ENCODE assay signal across 23 cellular contexts in the genomic region with DNA sequence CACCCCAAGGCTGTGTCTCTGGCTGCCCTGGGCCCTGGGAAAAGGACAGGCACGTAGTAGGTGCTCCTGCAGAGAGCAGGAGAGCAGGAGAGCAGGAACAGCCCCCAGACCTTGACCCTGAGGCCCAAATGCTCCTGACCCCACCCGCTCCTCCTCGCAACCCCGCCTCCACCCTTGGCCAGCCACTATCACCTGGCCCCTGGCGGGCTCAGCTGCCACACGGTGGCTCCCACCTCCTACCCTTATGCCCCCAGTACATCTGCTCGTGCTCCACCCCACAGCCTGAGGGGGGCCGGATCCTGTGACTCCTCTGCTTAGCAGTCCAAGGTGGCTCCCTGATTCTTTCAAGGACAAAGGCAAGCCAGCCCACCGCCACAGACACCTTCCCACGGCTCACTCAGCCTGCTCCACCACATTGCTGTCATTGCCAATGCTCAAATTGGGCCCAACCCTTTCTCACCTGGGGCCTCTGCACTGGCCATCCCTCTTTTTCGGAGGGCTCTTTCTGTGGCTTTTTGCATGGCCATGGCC. TPM values are rescaled to one million over a fixed set of nuclear protein-coding genes. Genes with fewer than 3 reads are reported as not detected.
DNase-seq lines count a peak whose midpoint lies in the region; ATAC-seq, FAIRE-seq and TF ChIP-seq lines count a peak whose summit lies in the region.
"Had no signal": no experiment of that assay in that cellular context is flagged by ENCODE, and none has a peak within 500 bp of the region (broad histone marks: within the 10 kb centered on the region; RNA-seq: fewer than 3 reads in every experiment).

No MANE protein-coding gene starts in this region.

- in situ Hi-C loops in K562 (cut with MboI), result no loop called here

- 80% methylated on average over 7 of the region's 11 CpGs for WGBS in K562 (ENCODE audit: insufficient coverage, low coverage, missing lambda C conversion rate)
- no CpG with 5 or more reads among the region's 11 CpGs for WGBS in neuronal stem cell (ENCODE audit: extremely low coverage in 2 of 2, insufficient read length in 2 of 2, insufficient replicate concordance in 1 of 2), 2 donors

- TF ChIP-seq RAD21 in K562 (CRISPR knock-in tag; conservative IDR thresholded peaks at IDR 0.05 in 1 of 2, IDR thresholded peaks at IDR 0.05 in 1 of 2), result no peak

- no peak overlapping the region for H3K4me2 ChIP-seq in K562 (ENCODE audit: insufficient read depth, low read length)
- no peak overlapping the region for H3K4me2 ChIP-seq in neuronal stem cell (ENCODE audit: insufficient read depth, low read length, poor library complexity, severe bottlenecking)

- intact Hi-C loops in A673 (cut with micrococcal nuclease; ENCODE audit: unreplicated experiment), result no loop called here
- intact Hi-C loops in K562 (cut with micrococcal nuclease), result no loop called here

- H2BK120ac ChIP-seq in neuronal stem cell (ENCODE audit: low read depth, low read length), result no peak overlapping the region

- H4K20me1 ChIP-seq in K562 (replicated peaks; ENCODE audit: control insufficient read depth, insufficient read depth, low read length), result no peaks in the 10 kb centered on the region

- CTCF ChIA-PET in A673 (lab: Charles Lee) (no interaction called here), K562 (lab: Yijun Ruan, JAX; ENCODE audit: low intra/inter-chr PET ratio) (no interaction called here)

- no peaks in the 10 kb centered on the region for H3K27me3 ChIP-seq in A673 (replicated peaks; ENCODE audit: insufficient read depth, low read depth, low read length, poor library complexity)
- H3K27me3 ChIP-seq in CD4-positive, CD25-positive, alpha-beta regulatory T cell (ENCODE audit: control insufficient read depth, insufficient read depth, low read length), result no peaks in the 10 kb centered on the region
- no peaks in the 10 kb centered on the region for H3K27me3 ChIP-seq in K562 (ENCODE audit: control insufficient read depth in 2 of 2, insufficient read depth in 2 of 2, low read length in 2 of 2)
- H3K27me3 ChIP-seq in neuronal stem cell (ENCODE audit: control insufficient read depth in 3 of 3, insufficient read depth in 3 of 3, low read depth in 1 of 3, low read length in 3 of 3), result peaks cover 0 to 50% (median 8%) of the 10 kb centered on the region in 3 experiments

- H3K4ac ChIP-seq in neuronal stem cell (ENCODE audit: low read length), result no peak overlapping the region

- no peak for TF ChIP-seq EP300 in K562 (IDR thresholded peaks at IDR 0.05; ENCODE audit: low read length)

- H4K91ac ChIP-seq in neuronal stem cell (ENCODE audit: low read depth, low read length, poor library complexity), result no peak overlapping the region

- H2AK5ac ChIP-seq in neuronal stem cell (ENCODE audit: low read depth, low read length), result peak overlapping the region; percentile 45

- TF ChIP-seq CTCF in A673 (conservative IDR thresholded peaks at IDR 0.05; ENCODE audit: low read depth, low read length), result no peak
- TF ChIP-seq CTCF in K562 (IDR thresholded peaks at IDR 0.05 in 2 of 3, conservative IDR thresholded peaks at IDR 0.05 in 1 of 3; ENCODE audit: insufficient read depth in 2 of 3, low read depth in 1 of 3, low read length in 3 of 3), result no peak

- FAIRE-seq in K562 (lab: Jason Lieb, UNC), result no peak
- FAIRE-seq: endometrium, GM18507, kidney, small intestine had no signal

- no peaks in the 10 kb centered on the region for H3K79me1 ChIP-seq in neuronal stem cell (ENCODE audit: low read depth, low read length)

- H3K18ac ChIP-seq in neuronal stem cell (ENCODE audit: low read length), result no peak overlapping the region

- H4K8ac ChIP-seq in neuronal stem cell (ENCODE audit: low read depth, low read length), result no peak overlapping the region

- H3K27ac Mint-ChIP-seq in CD4-positive, CD25-positive, alpha-beta regulatory T cell, result no peak overlapping the region
- H3K27ac Mint-ChIP-seq: activated CD4-positive, alpha-beta memory T cell treated with anti-CD3 and anti-CD28 coated beads, Interleukin-2, amount 10 ng/mL, durations not matched to agents 7 days and 5 days; progenitor cell of endocrine pancreas; T-helper 2 cell treated with Interferon-gamma antibody and Interleukin-4, amounts not matched to agents 5 μg/mL and 100 μg/mL, for 36 hours had no signal

- peak overlapping the region; percentile 71 for H3K27ac ChIP-seq in A673 (ENCODE audit: low read depth, low read length, poor library complexity, severe bottlenecking)
- no peak overlapping the region for H3K27ac ChIP-seq in CD4-positive, CD25-positive, alpha-beta regulatory T cell (ENCODE audit: insufficient read depth, low read length, poor library complexity, severe bottlenecking)
- no peak overlapping the region for H3K27ac ChIP-seq in K562 (ENCODE audit: extremely low read depth, low read depth, low read length)
- H3K27ac ChIP-seq in neuronal stem cell (replicated peaks; ENCODE audit: low read length), result no peak overlapping the region
- no peak overlapping the region for H3K27ac ChIP-seq in substantia nigra (ENCODE audit: low read depth, low read length, poor library complexity, severe bottlenecking)

- H3K14ac ChIP-seq in neuronal stem cell (ENCODE audit: low read length), result no peak overlapping the region

- H2AFZ ChIP-seq in K562 (ENCODE audit: low read depth, low read length), result no peak overlapping the region
- H2AFZ ChIP-seq in neuronal stem cell (ENCODE audit: low read length), result no peak overlapping the region

- no peaks in the 10 kb centered on the region for H3K36me3 Mint-ChIP-seq in CD4-positive, CD25-positive, alpha-beta regulatory T cell
- H3K36me3 Mint-ChIP-seq: naive thymus-derived CD4-positive, alpha-beta T cell had no signal

- no peaks in the 10 kb centered on the region for H3K27me3 Mint-ChIP-seq in CD4-positive, CD25-positive, alpha-beta regulatory T cell

- TF ChIP-seq POLR2A in K562 (conservative IDR thresholded peaks at IDR 0.05), result no peak

- BruUV-seq in A673 (replicated peaks; lab: Mats Ljungman, UMichigan) (no TSS peak), K562 (replicated peaks; lab: Mats Ljungman, UMichigan) (no TSS peak)

- H3K4me1 Mint-ChIP-seq in CD4-positive, CD25-positive, alpha-beta regulatory T cell, result peaks cover 0 to 22% (median 3%) of the 10 kb centered on the region in 4 donors

- H3K9me3 Mint-ChIP-seq in CD4-positive, CD25-positive, alpha-beta regulatory T cell, result no peaks in the 10 kb centered on the region
- H3K9me3 Mint-ChIP-seq: activated CD4-positive, alpha-beta memory T cell treated with anti-CD3 and anti-CD28 coated beads, Interleukin-2, amount 10 ng/mL, durations not matched to agents 7 days and 5 days; naive thymus-derived CD4-positive, alpha-beta T cell; T-helper 2 cell treated with Interferon-gamma antibody and Interleukin-4, amounts not matched to agents 5 μg/mL and 100 μg/mL, for 36 hours had no signal

- H3K9me3 ChIP-seq in A673 (ENCODE audit: low read depth, low read length, poor library complexity, severe bottlenecking) (no peaks in the 10 kb centered on the region), K562 (replicated peaks; ENCODE audit: control insufficient read depth, insufficient read depth, low read depth, low read length) (no peaks in the 10 kb centered on the region), neuronal stem cell (replicated peaks in 1 of 2; ENCODE audit: control insufficient read depth in 2 of 2, insufficient read depth in 1 of 2, low read depth in 1 of 2, low read length in 2 of 2) (no peaks in the 10 kb centered on the region)
- no peaks in the 10 kb centered on the region for H3K9me3 ChIP-seq in CD4-positive, CD25-positive, alpha-beta regulatory T cell (ENCODE audit: control insufficient read depth in 2 of 2, low read length in 2 of 2)

- H3K4me3 Mint-ChIP-seq in CD4-positive, CD25-positive, alpha-beta regulatory T cell, result peak overlapping the region; percentile 33 to 59 (median 39)
- H3K4me3 Mint-ChIP-seq: activated CD4-positive, alpha-beta memory T cell treated with anti-CD3 and anti-CD28 coated beads, Interleukin-2, amount 10 ng/mL, durations not matched to agents 7 days and 5 days; T-helper 2 cell treated with Interferon-gamma antibody and Interleukin-4, amounts not matched to agents 5 μg/mL and 100 μg/mL, for 36 hours had no signal

- DNase-seq in A673 (ENCODE audit: low spot score) (no peak), K562 (ENCODE audit: extremely low read depth in 1 of 4, low spot score in 3 of 4) (no peak), neuronal stem cell (ENCODE audit: low spot score) (no peak), OCI-M1 (lab: John Stamatoyannopoulos, UW) (no peak), iPS-NIHi11 (ENCODE audit: low spot score) (no peak), NCI-H1092 treated with DMSO at 0.1 percent for 48 hours (lab: John Stamatoyannopoulos, UW) (no peak), substantia nigra (lab: John Stamatoyannopoulos, UW) (no peak)
- no peak for DNase-seq in CD4-positive, CD25-positive, alpha-beta regulatory T cell
- DNase-seq: activated CD4-positive, alpha-beta memory T cell treated with anti-CD3 and anti-CD28 coated beads, Interleukin-2, amount 10 ng/mL, durations not matched to agents 7 days and 5 days; activated CD4-positive, CD25-positive, alpha-beta regulatory T cell; activated naive CD4-positive, alpha-beta T cell; Karpas-422; kidney; mesenchymal stem cell; naive thymus-derived CD4-positive, alpha-beta T cell; NCI-H1048; NCI-H748 treated with DMSO at 0.1 percent for 48 hours; small intestine; stimulated activated CD4-positive, alpha-beta T cell treated with anti-CD3 and anti-CD28 coated beads, Interleukin-4, amount 100 ng/mL, for 24 hours had no signal

- no peak overlapping the region for H3K23ac ChIP-seq in neuronal stem cell (ENCODE audit: low read depth, low read length, poor library complexity)

- H3K9me1 ChIP-seq in K562 (ENCODE audit: control insufficient read depth, insufficient read depth, low read length), result no peaks in the 10 kb centered on the region

- POLR2A ChIA-PET in A673 (lab: Charles Lee; ENCODE audit: low non-redundant PET) (interaction anchor here (0.5 kb wide), 1 partner anchor 136 kb away, joined by 9 read pairs; no protein-coding TSS in a partner anchor), K562 (lab: Yijun Ruan, JAX) (interaction anchor here (1.0 kb wide), 1 partner anchor 15 kb away, joined by 4 read pairs; no protein-coding TSS in a partner anchor)

- H3K4me1 ChIP-seq in A673 (ENCODE audit: insufficient read depth, low read length, poor library complexity, severe bottlenecking) (peaks cover 31% of the 10 kb centered on the region), K562 (replicated peaks in 1 of 2; ENCODE audit: control insufficient read depth in 2 of 2, insufficient read depth in 2 of 2, low read length in 2 of 2) (peaks cover 4 to 49% of the 10 kb centered on the region in 2 experiments; a peak in 4 of 5 replicates), neuronal stem cell (ENCODE audit: control insufficient read depth in 2 of 2, insufficient read depth in 1 of 2, low read depth in 1 of 2, low read length in 2 of 2) (peaks cover 0 to 6% of the 10 kb centered on the region in 2 donors)
- peaks cover 8% of the 10 kb centered on the region for H3K4me1 ChIP-seq in CD4-positive, CD25-positive, alpha-beta regulatory T cell (ENCODE audit: control insufficient read depth, insufficient read depth, low read length, poor library complexity, severe bottlenecking)

- H3K36me3 ChIP-seq in A673 (ENCODE audit: insufficient read depth, low read length, poor library complexity, severe bottlenecking), result no peaks in the 10 kb centered on the region
- H3K36me3 ChIP-seq in CD4-positive, CD25-positive, alpha-beta regulatory T cell (ENCODE audit: control insufficient read depth, insufficient read depth, low read length), result no peaks in the 10 kb centered on the region
- H3K36me3 ChIP-seq in K562 (ENCODE audit: control insufficient read depth, insufficient read depth, low read length), result no peaks in the 10 kb centered on the region
- no peaks in the 10 kb centered on the region for H3K36me3 ChIP-seq in neuronal stem cell (replicated peaks in 1 of 2; ENCODE audit: control insufficient read depth in 2 of 2, insufficient read depth in 2 of 2, low read length in 2 of 2)

- no peaks in the 10 kb centered on the region for H3K79me2 ChIP-seq in K562 (ENCODE audit: control insufficient read depth, insufficient read depth, low read length)

- no peak overlapping the region for H3K4me3 ChIP-seq in A673 (ENCODE audit: low read depth, low read length, poor library complexity, severe bottlenecking)
- H3K4me3 ChIP-seq in CD4-positive, CD25-positive, alpha-beta regulatory T cell (ENCODE audit: low read depth, low read length), result no peak overlapping the region
- no peak overlapping the region for H3K4me3 ChIP-seq in K562
- H3K4me3 ChIP-seq in neuronal stem cell (ENCODE audit: low read length in 2 of 2), result no peak overlapping the region

- no peak overlapping the region for H2BK12ac ChIP-seq in neuronal stem cell (ENCODE audit: low read length)

- H3K9ac ChIP-seq in K562 (ENCODE audit: insufficient read depth in 1 of 2, low read depth in 2 of 2, low read length in 2 of 2) (no peak overlapping the region), neuronal stem cell (ENCODE audit: low read depth, low read length, poor library complexity) (no peak overlapping the region)

- H2BK5ac ChIP-seq in neuronal stem cell (ENCODE audit: low read length), result no peak overlapping the region

- ATAC-seq in CD4-positive, CD25-positive, alpha-beta regulatory T cell (ENCODE audit: low read depth in 2 of 2), result no peak
- ATAC-seq in K562, result no peak
- ATAC-seq: naive thymus-derived CD4-positive, alpha-beta T cell had no signal

- H2BK15ac ChIP-seq in neuronal stem cell (ENCODE audit: low read length), result no peak overlapping the region

RNA-seq across cellular contexts. Expression of a gene that starts 5.4 kb away (rescaled TPM):
- 75.3 and 82.6 TPM in 2 replicates for total RNA-seq in A673 (2021)
- 43.1 TPM for total RNA-seq in CD4-positive, CD25-positive, alpha-beta regulatory T cell
- 10 to 100 TPM; 28.0 to 37.4 (median 33.4) TPM for polyA plus RNA-seq in CD4-positive, CD25-positive, alpha-beta regulatory T cell
- total RNA-seq in K562 (2011; cell fraction: chromatin; rRNA removed; ENCODE audit: low replicate concordance), result 44.0 and 101 TPM in 2 replicates
- 58.2 and 63.4 TPM in 2 replicates for total RNA-seq in K562 (2011; cell fraction: nucleolus; rRNA removed)
- total RNA-seq in K562 (2011; cell fraction: nucleoplasm; rRNA removed), result 58.6 and 62.3 TPM in 2 replicates
- total RNA-seq in K562 (2014; rRNA removed), result 64.7 and 64.8 TPM in 2 replicates
- 38.5 and 48.6 TPM in 2 replicates for total RNA-seq in K562 (2014; rRNA removed; fragmentation: Illumina TruSeq; extraction: Trizol)
- 48.8 and 51.0 TPM in 2 replicates for total RNA-seq in K562 (2015; rRNA removed; fragmentation: Illumina TruSeq; extraction: Trizol)
- total RNA-seq in K562 (2021), result 94.0 and 94.9 TPM in 2 replicates
- polyA plus RNA-seq in K562 (2011; rRNA removed), result 38.0 and 44.3 TPM in 2 replicates
- 72.4 and 100 TPM in 2 replicates for polyA plus RNA-seq in K562 (2011; cell fraction: cytosol; rRNA removed)
- 177 and 204 TPM in 2 replicates for polyA plus RNA-seq in K562 (2011; cell fraction: nucleus; rRNA removed)
- polyA plus RNA-seq in K562 (2012), result 58.0 and 101 TPM in 2 replicates
- 49.7 and 56.9 TPM in 2 replicates for polyA plus RNA-seq in K562 (2014; fragmentation: Illumina TruSeq; extraction: Trizol)
- polyA plus RNA-seq in K562 (2014; fragmentation: Nextera tagmentation; extraction: Ambion mirVana), result 10 to 100 TPM in 1 of 2 experiments, 1 to 10 TPM in 1; 10.0 to 26.1 TPM
- 70.4 and 75.6 TPM in 2 replicates for polyA plus RNA-seq in K562 (2014; rRNA removed)
- 31.5 and 39.4 TPM in 2 replicates for polyA minus RNA-seq in K562 (2011; rRNA and poly(A)+ RNA removed)
- polyA minus RNA-seq in K562 (2011; cell fraction: cytosol; rRNA and poly(A)+ RNA removed), result 32.0 and 34.9 TPM in 2 replicates
- polyA minus RNA-seq in K562 (2011; cell fraction: nucleus; rRNA and poly(A)+ RNA removed), result 41.2 and 50.9 TPM in 2 replicates
- 19.4 TPM for polyA plus RNA-seq in neuronal stem cell (2013, experiment 1 of 2)
- 20.0 TPM for polyA plus RNA-seq in neuronal stem cell (2013, experiment 2 of 2)

RNA-seq across cellular contexts. Expression of a gene that starts 19.0 kb away (rescaled TPM):
- total RNA-seq in A673 (2021), result 51.8 and 90.9 TPM in 2 replicates
- total RNA-seq in CD4-positive, CD25-positive, alpha-beta regulatory T cell, result not detected
- not detected for polyA plus RNA-seq in CD4-positive, CD25-positive, alpha-beta regulatory T cell
- total RNA-seq in K562 (2011; cell fraction: chromatin; rRNA removed; ENCODE audit: low replicate concordance), result not detected in 2 replicates
- not detected in 2 replicates for total RNA-seq in K562 (2011; cell fraction: nucleolus; rRNA removed)
- total RNA-seq in K562 (2011; cell fraction: nucleoplasm; rRNA removed), result not detected in 2 replicates
- not detected in 2 replicates for total RNA-seq in K562 (2014; rRNA removed)
- not detected in 2 replicates for total RNA-seq in K562 (2014; rRNA removed; fragmentation: Illumina TruSeq; extraction: Trizol)
- not detected in 2 replicates for total RNA-seq in K562 (2015; rRNA removed; fragmentation: Illumina TruSeq; extraction: Trizol)
- 0.11 TPM in 2 replicates for total RNA-seq in K562 (2021)
- not detected in 2 replicates for polyA plus RNA-seq in K562 (2011; rRNA removed)
- 0.04 and 0.06 TPM in 2 replicates for polyA plus RNA-seq in K562 (2011; cell fraction: cytosol; rRNA removed)
- not detected in 2 replicates for polyA plus RNA-seq in K562 (2011; cell fraction: nucleus; rRNA removed)
- polyA plus RNA-seq in K562 (2012), result not detected in 2 replicates
- not detected in 2 replicates for polyA plus RNA-seq in K562 (2014; fragmentation: Illumina TruSeq; extraction: Trizol)
- not detected for polyA plus RNA-seq in K562 (2014; fragmentation: Nextera tagmentation; extraction: Ambion mirVana)
- not detected in 2 replicates for polyA plus RNA-seq in K562 (2014; rRNA removed)
- polyA minus RNA-seq in K562 (2011; rRNA and poly(A)+ RNA removed), result not detected in 2 replicates
- not detected in 2 replicates for polyA minus RNA-seq in K562 (2011; cell fraction: cytosol; rRNA and poly(A)+ RNA removed)
- not detected in 2 replicates for polyA minus RNA-seq in K562 (2011; cell fraction: nucleus; rRNA and poly(A)+ RNA removed)
- polyA plus RNA-seq in neuronal stem cell (2013, experiment 1 of 2), result 3.8 TPM
- 4.3 TPM for polyA plus RNA-seq in neuronal stem cell (2013, experiment 2 of 2)
- total RNA-seq: activated CD4-positive, alpha-beta memory T cell treated with anti-CD3 and anti-CD28 coated beads, Interleukin-2, amount 10 ng/mL, durations not matched to agents 7 days and 5 days; naive thymus-derived CD4-positive, alpha-beta T cell had no signal
- polyA plus RNA-seq: naive thymus-derived CD4-positive, alpha-beta T cell had no signal

RNA-seq across cellular contexts. Expression of a gene that starts 30.0 kb away (rescaled TPM):
- total RNA-seq in A673 (2021) (0.77 and 2.1 TPM in 2 replicates), K562 (2014; rRNA removed) (1.5 and 3.0 TPM in 2 replicates), K562 (2014; rRNA removed; fragmentation: Illumina TruSeq; extraction: Trizol) (0.11 and 0.13 TPM in 2 replicates), K562 (2015; rRNA removed; fragmentation: Illumina TruSeq; extraction: Trizol) (0.33 and 0.49 TPM in 2 replicates), K562 (2021) (0.51 and 0.82 TPM in 2 replicates)
- 3.8 TPM for total RNA-seq in CD4-positive, CD25-positive, alpha-beta regulatory T cell
- under 1 TPM; 0.30 to 1.00 (median 0.59) TPM for polyA plus RNA-seq in CD4-positive, CD25-positive, alpha-beta regulatory T cell
- 1.8 and 5.1 TPM in 2 replicates for total RNA-seq in K562 (2011; cell fraction: chromatin; rRNA removed; ENCODE audit: low replicate concordance)
- total RNA-seq in K562 (2011; cell fraction: nucleolus; rRNA removed), result 8.7 and 11.6 TPM in 2 replicates
- 1.1 and 2.8 TPM in 2 replicates for total RNA-seq in K562 (2011; cell fraction: nucleoplasm; rRNA removed)
- polyA plus RNA-seq in K562 (2011; rRNA removed) (0.07 and 0.22 TPM in 2 replicates), K562 (2014; fragmentation: Illumina TruSeq; extraction: Trizol) (0.10 and 0.21 TPM in 2 replicates), K562 (2014; fragmentation: Nextera tagmentation; extraction: Ambion mirVana) (not detected), K562 (2014; rRNA removed) (0.70 and 0.82 TPM in 2 replicates)
- polyA plus RNA-seq in K562 (2011; cell fraction: cytosol; rRNA removed), result 0.21 and 1.0 TPM in 2 replicates
- 1.9 and 3.9 TPM in 2 replicates for polyA plus RNA-seq in K562 (2011; cell fraction: nucleus; rRNA removed)
- polyA plus RNA-seq in K562 (2012), result 0.30 and 0.60 TPM in 2 replicates
- 0.11 TPM in 1 of 2 replicates, not detected in the other for polyA minus RNA-seq in K562 (2011; rRNA and poly(A)+ RNA removed)
- polyA minus RNA-seq in K562 (2011; cell fraction: cytosol; rRNA and poly(A)+ RNA removed), result 1.4 TPM in 1 of 2 replicates, not detected in the other
- 2.6 and 5.4 TPM in 2 replicates for polyA minus RNA-seq in K562 (2011; cell fraction: nucleus; rRNA and poly(A)+ RNA removed)
- 0.08 TPM for polyA plus RNA-seq in neuronal stem cell (2013, experiment 1 of 2)
- 0.06 TPM for polyA plus RNA-seq in neuronal stem cell (2013, experiment 2 of 2)

RNA-seq across cellular contexts. Expression of a gene that starts 41.6 kb away (rescaled TPM):
- total RNA-seq in A673 (2021), result 0.11 and 0.42 TPM in 2 replicates
- not detected for total RNA-seq in CD4-positive, CD25-positive, alpha-beta regulatory T cell
- polyA plus RNA-seq in CD4-positive, CD25-positive, alpha-beta regulatory T cell, result not detected
- not detected in 2 replicates for total RNA-seq in K562 (2011; cell fraction: chromatin; rRNA removed; ENCODE audit: low replicate concordance)
- total RNA-seq in K562 (2011; cell fraction: nucleolus; rRNA removed), result not detected in 2 replicates
- total RNA-seq in K562 (2011; cell fraction: nucleoplasm; rRNA removed), result not detected in 2 replicates
- not detected in 2 replicates for total RNA-seq in K562 (2014; rRNA removed)
- not detected in 2 replicates for total RNA-seq in K562 (2014; rRNA removed; fragmentation: Illumina TruSeq; extraction: Trizol)
- total RNA-seq in K562 (2015; rRNA removed; fragmentation: Illumina TruSeq; extraction: Trizol), result not detected in 2 replicates
- not detected in 2 replicates for total RNA-seq in K562 (2021)
- 0.04 TPM in 1 of 2 replicates, not detected in the other for polyA plus RNA-seq in K562 (2011; rRNA removed)
- polyA plus RNA-seq in K562 (2011; cell fraction: cytosol; rRNA removed), result 0.03 and 0.07 TPM in 2 replicates
- polyA plus RNA-seq in K562 (2011; cell fraction: nucleus; rRNA removed), result 0.04 and 0.06 TPM in 2 replicates
- 0.01 and 0.07 TPM in 2 replicates for polyA plus RNA-seq in K562 (2012)
- polyA plus RNA-seq in K562 (2014; fragmentation: Illumina TruSeq; extraction: Trizol), result not detected in 2 replicates
- under 1 TPM in 1 of 2 experiments, not detected in 1; 0.04 TPM for polyA plus RNA-seq in K562 (2014; fragmentation: Nextera tagmentation; extraction: Ambion mirVana)
- 0.04 TPM in 1 of 2 replicates, not detected in the other for polyA plus RNA-seq in K562 (2014; rRNA removed)
- polyA minus RNA-seq in K562 (2011; rRNA and poly(A)+ RNA removed), result not detected in 2 replicates
- not detected in 2 replicates for polyA minus RNA-seq in K562 (2011; cell fraction: cytosol; rRNA and poly(A)+ RNA removed)
- not detected in 2 replicates for polyA minus RNA-seq in K562 (2011; cell fraction: nucleus; rRNA and poly(A)+ RNA removed)
- polyA plus RNA-seq in neuronal stem cell (2013, experiment 1 of 2), result 0.49 TPM
- 0.48 TPM for polyA plus RNA-seq in neuronal stem cell (2013, experiment 2 of 2)
- total RNA-seq: activated CD4-positive, alpha-beta memory T cell treated with anti-CD3 and anti-CD28 coated beads, Interleukin-2, amount 10 ng/mL, durations not matched to agents 7 days and 5 days; kidney; naive thymus-derived CD4-positive, alpha-beta T cell had no signal
- polyA plus RNA-seq: naive thymus-derived CD4-positive, alpha-beta T cell had no signal

Comparison
In these comparisons a context has a peak if more than half of its experiments do, and no peak if none do; other contexts are left out.
1. RNA of a gene that starts 19.0 kb away (total RNA-seq): 51.8 to 90.9 TPM in A673; not detected in CD4-positive, CD25-positive, alpha-beta regulatory T cell (single experiment) and 0.11 TPM in K562; every median in the first group is over 10 times any median in the second.